In the genomic region with DNA sequence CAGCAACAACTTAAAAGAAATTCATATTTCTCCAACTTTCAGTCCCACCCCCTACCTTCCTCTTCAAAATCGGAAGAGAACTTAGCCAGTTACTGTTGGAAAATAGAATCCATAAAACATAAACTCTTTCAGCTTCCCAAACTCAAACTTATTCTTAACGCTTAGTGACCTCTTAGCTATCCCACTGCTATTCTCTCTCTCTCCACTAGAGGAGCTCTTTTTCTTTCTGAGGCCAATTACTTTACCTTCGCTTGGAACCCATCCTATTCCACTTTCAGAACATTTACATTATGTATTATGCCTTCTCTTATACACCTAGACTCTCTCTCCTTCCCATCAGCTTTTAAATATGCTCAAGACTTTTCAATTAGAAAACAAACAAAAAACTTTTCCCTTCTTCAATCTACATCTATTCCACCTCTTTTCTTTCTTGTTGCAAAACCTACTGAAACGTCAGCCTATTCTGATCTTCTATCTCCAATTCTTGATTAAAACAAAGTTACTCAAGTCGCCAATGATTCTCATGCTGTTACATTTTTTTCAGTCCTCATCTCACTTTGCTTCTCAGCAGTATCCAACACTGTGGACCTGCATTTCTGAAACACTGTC, we compare ENCODE assay signal across 8 cellular contexts. TPM values are rescaled to one million over a fixed set of nuclear protein-coding genes. Genes with fewer than 3 reads are reported as not detected.
DNase-seq lines count a peak whose midpoint lies in the region; ATAC-seq and TF ChIP-seq lines count a peak whose summit lies in the region.

No MANE protein-coding gene starts in this region.

- H3K27ac Mint-ChIP-seq in nephron progenitor cell: no peak overlapping the region

- no peaks in the 10 kb centered on the region for H3K27me3 ChIP-seq in colonic mucosa

- no peaks in the 10 kb centered on the region for H3K27me3 Mint-ChIP-seq in nephron progenitor cell (ENCODE audit: low read depth, poor library complexity)

- H3K4me3 ChIP-seq in HFF-Myc (replicated peaks; ENCODE audit: low read depth, low read length): no peak overlapping the region
- H3K4me3 ChIP-seq in colonic mucosa: no peak overlapping the region

- DNase-seq in EL: peak; percentile 44
- peak; percentile 17 for DNase-seq in HFF-Myc (ENCODE audit: extremely low read depth, low read depth)
- peak; percentile 60 for DNase-seq in NCI-H82 treated with DMSO at 0.1 percent for 48 hours (lab: John Stamatoyannopoulos, UW; ENCODE audit: unreplicated experiment)
- no peak for DNase-seq in colonic mucosa
- DNase-seq in nephron progenitor cell: no peak
- DNase-seq in amygdala (lab: John Stamatoyannopoulos, UW): no peak
- no peak for DNase-seq in NK-92 treated with Interleukin-12 subunit alpha and Interleukin-12 subunit beta, amount 100 ng/mL, for 24 hours (lab: John Stamatoyannopoulos, UW)

- H3K9me3 ChIP-seq in colonic mucosa: no peaks in the 10 kb centered on the region

- intact Hi-C loops in colonic mucosa (cut with DNase I): no loop called here

- peaks cover 4% of the 10 kb centered on the region for H3K4me1 Mint-ChIP-seq in nephron progenitor cell

- no peak overlapping the region for H3K9ac ChIP-seq in colonic mucosa (ENCODE audit: low read depth in 2 of 2, low read length in 2 of 2)

- peak; percentile 76 for TF ChIP-seq CTCF in HFF-Myc (IDR thresholded peaks at IDR 0.05; ENCODE audit: low read depth, low read length, missing control alignments)
- peak; percentile 91 for TF ChIP-seq CTCF in colonic mucosa (IDR thresholded peaks at IDR 0.05)
- peak; percentile 90 for TF ChIP-seq CTCF in nephron progenitor cell (IDR thresholded peaks at IDR 0.05)

- H3K4me3 Mint-ChIP-seq in nephron progenitor cell: no peak overlapping the region

- H3K4me1 ChIP-seq in colonic mucosa: no peaks in the 10 kb centered on the region

- ATAC-seq in activated CD4-positive, CD25-positive, alpha-beta regulatory T cell treated with anti-CD3 and anti-CD28 coated beads, Interleukin-2, amount 50 U/mL, for 24 hours: no peak

- H3K36me3 Mint-ChIP-seq in nephron progenitor cell (ENCODE audit: low read depth): no peaks in the 10 kb centered on the region

- no peaks in the 10 kb centered on the region for H3K9me3 Mint-ChIP-seq in nephron progenitor cell

- no peaks in the 10 kb centered on the region for H3K36me3 ChIP-seq in colonic mucosa

- no peak overlapping the region for H3K27ac ChIP-seq in colonic mucosa

RNA-seq across cellular contexts. Expression of a gene that starts 13.4 kb away (rescaled TPM):
- total RNA-seq in colonic mucosa: not detected

Comparison
In these comparisons a context has a peak if more than half of its experiments do, and no peak if none do; other contexts are left out.
1. DNase-seq: peak in EL (single experiment), HFF-Myc (single experiment) and NCI-H82 treated with DMSO at 0.1 percent for 48 hours (single experiment); none in colonic mucosa (single experiment), nephron progenitor cell (single experiment), amygdala (0 of 56) and NK-92 treated with Interleukin-12 subunit alpha and Interleukin-12 subunit beta, amount 100 ng/mL, for 24 hours (single experiment).
2. Peak in every context shown above with its lines, with median percentiles within 50 percentile points of each other: CTCF ChIP-seq.